Comparison of ENCODE assay signal across 10 cellular contexts in the genomic region with DNA sequence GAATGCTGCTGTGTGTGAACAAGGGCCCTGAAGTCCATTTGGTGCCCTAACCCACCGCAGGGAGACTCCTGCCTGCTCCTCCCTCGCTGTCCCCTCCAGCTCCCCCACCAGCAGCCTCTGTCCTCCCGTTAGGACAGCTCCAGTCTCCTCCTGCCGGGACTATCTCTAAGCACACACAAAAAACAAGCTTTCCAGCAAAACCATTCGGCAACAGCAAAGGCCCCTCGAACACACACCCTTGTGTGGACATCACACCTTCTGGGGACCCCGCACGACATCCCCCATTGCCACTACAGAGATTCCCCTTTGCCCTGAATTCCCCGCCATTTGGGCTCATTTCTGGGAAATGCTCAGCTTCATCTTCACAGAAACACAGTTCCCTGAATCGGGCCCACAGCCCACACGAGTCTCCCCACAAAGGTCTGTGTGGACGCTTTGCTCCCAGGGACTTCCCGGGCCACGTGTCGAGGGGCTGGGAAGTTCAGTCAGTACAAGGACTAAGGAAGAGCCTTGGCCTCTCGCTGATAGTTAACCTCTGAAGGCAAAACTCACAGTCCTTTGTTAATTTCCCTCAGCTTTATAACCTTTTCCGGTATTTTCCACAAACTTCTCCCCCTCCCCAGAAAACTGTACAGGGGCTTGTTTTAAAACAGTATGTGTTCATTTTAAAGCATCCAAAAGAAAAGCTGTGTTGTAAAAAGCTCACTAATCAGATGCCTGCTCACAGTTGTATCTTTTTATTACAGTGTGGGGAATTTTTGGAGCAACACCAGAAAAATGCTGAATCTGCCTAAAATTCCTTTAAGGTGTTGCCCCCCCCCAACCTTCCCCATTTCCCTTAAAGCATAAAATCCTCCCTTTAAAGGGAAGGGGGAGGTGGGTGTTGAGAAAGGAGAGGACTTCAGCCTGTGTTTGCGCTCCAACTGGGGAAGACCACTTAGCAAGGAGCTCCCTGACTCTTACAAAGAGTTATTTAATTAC. TPM values are rescaled to one million over a fixed set of nuclear protein-coding genes. Genes with fewer than 3 reads are reported as not detected.
DNase-seq lines count a peak whose midpoint lies in the region; TF ChIP-seq lines count a peak whose summit lies in the region.
"Had no signal": no experiment of that assay in that cellular context is flagged by ENCODE, and none has a peak within 500 bp of the region (broad histone marks: within the 10 kb centered on the region; RNA-seq: fewer than 3 reads in every experiment).

No MANE protein-coding gene starts in this region.

- TF ChIP-seq POLR2A in thyroid gland (IDR thresholded peaks at IDR 0.05) = no peak

- H3K36me3 ChIP-seq in ascending aorta (peaks cover 10 to 15% of the 10 kb centered on the region in 2 donors), thyroid gland (peaks cover 11 to 13% of the 10 kb centered on the region in 2 donors)

- WGBS in thyroid gland, 2 donors = 70 to 81% methylated on average over 17 to 18 of the region's 18 CpGs

- H3K4me1 ChIP-seq in ascending aorta (peaks cover 47 to 93% of the 10 kb centered on the region in 2 donors), thyroid gland (peaks cover 47 to 90% of the 10 kb centered on the region in 2 donors)

- no peak for TF ChIP-seq CTCF in ascending aorta (IDR thresholded peaks at IDR 0.05)
- TF ChIP-seq CTCF in thyroid gland (IDR thresholded peaks at IDR 0.05) = no peak

- peak overlapping the region in 1 of 2 donors; percentile 52 for H3K4me3 ChIP-seq in ascending aorta
- no peak overlapping the region for H3K4me3 ChIP-seq in thyroid gland (replicated peaks in 1 of 3)

- H3K27ac ChIP-seq in ascending aorta (peak overlapping the region; percentile 97 to 99), thyroid gland (peak overlapping the region in 2 of 3 donors; percentile 51 to 61)
- H3K27ac ChIP-seq: C4-2B had no signal

- DNase-seq in activated effector memory CD4-positive, alpha-beta T cell treated with anti-CD3 and anti-CD28 coated beads, Interleukin-2, amount 50 U/mL, for 16 hours = peak; percentile 69
- DNase-seq in activated effector memory CD4-positive, alpha-beta T cell treated with Interleukin-2 at 50 U/mL for 16 hours = no peak
- DNase-seq in ascending aorta (ENCODE audit: low spot score in 2 of 2) = no peak
- DNase-seq in medulla oblongata (ENCODE audit: extremely low spot score) = peak; percentile 36
- DNase-seq in thyroid gland = no peak
- no peak for DNase-seq in GM19240 (ENCODE audit: insufficient read length, low spot score)
- no peak for DNase-seq in NCI-H2171 treated with DMSO at 0.1 percent for 48 hours (lab: John Stamatoyannopoulos, UW)
- DNase-seq in NOMO-1 (lab: John Stamatoyannopoulos, UW; ENCODE audit: unreplicated experiment in 2 of 2) = no peak
- DNase-seq: amniotic stem cell had no signal

- no peaks in the 10 kb centered on the region for H3K27me3 ChIP-seq in ascending aorta
- no peaks in the 10 kb centered on the region for H3K27me3 ChIP-seq in thyroid gland

- H3K9me3 ChIP-seq in ascending aorta = no peaks in the 10 kb centered on the region
- no peaks in the 10 kb centered on the region for H3K9me3 ChIP-seq in thyroid gland

- intact Hi-C loops in ascending aorta (cut with DNase I) (loop anchor here (5.0 kb wide), 1 partner anchor 98 kb away; no protein-coding TSS in a partner anchor), thyroid gland (cut with DNase I) (no loop called here)

RNA-seq across cellular contexts. Expression of a gene that starts 25.9 kb away (rescaled TPM):
- total RNA-seq in ascending aorta (76.5 TPM), thyroid gland (10 to 100 TPM; 40.1 to 69.3 (median 59.2) TPM)

Comparison
In these comparisons a context has a peak if more than half of its experiments do, and no peak if none do; other contexts are left out.
1. DNase-seq: peak in activated effector memory CD4-positive, alpha-beta T cell treated with anti-CD3 and anti-CD28 coated beads, Interleukin-2, amount 50 U/mL, for 16 hours (single experiment) and medulla oblongata (single experiment); none in activated effector memory CD4-positive, alpha-beta T cell treated with Interleukin-2 at 50 U/mL for 16 hours (single experiment), ascending aorta (0 of 2), thyroid gland (0 of 2), GM19240 (single experiment), NCI-H2171 treated with DMSO at 0.1 percent for 48 hours (single experiment) and NOMO-1 (0 of 2).